In genomic region chr19:42290523-42291436, GRCh38 we compare ENCODE assay signal across 8 cellular contexts. TPM values are rescaled to one million over a fixed set of nuclear protein-coding genes. Genes with fewer than 3 reads are reported as not detected.
DNase-seq lines count a peak whose midpoint lies in the region; ATAC-seq, FAIRE-seq and TF ChIP-seq lines count a peak whose summit lies in the region.

No MANE protein-coding gene starts in this region.

- TF ChIP-seq CTCF in A673 (conservative IDR thresholded peaks at IDR 0.05; ENCODE audit: low read depth, low read length) = peak; percentile 48
- TF ChIP-seq CTCF in GM13977 (IDR thresholded peaks at IDR 0.05; ENCODE audit: extremely low read depth, insufficient read depth, missing control alignments) = peak; percentile 44
- TF ChIP-seq CTCF in WI38 (IDR thresholded peaks at IDR 0.05; ENCODE audit: low read depth, low read length) = peak; percentile 48
- peak; percentile 68 for TF ChIP-seq CTCF in retinal pigment epithelial cell (conservative IDR thresholded peaks at IDR 0.05; ENCODE audit: low read depth, low read length)
- TF ChIP-seq CTCF in thyroid gland (IDR thresholded peaks at IDR 0.05) = peak in 1 of 6 experiments; percentile 18

- H3K4me1 ChIP-seq in A673 (ENCODE audit: insufficient read depth, low read length, poor library complexity, severe bottlenecking) (peaks cover 7% of the 10 kb centered on the region), thyroid gland (peaks cover 12 to 13% of the 10 kb centered on the region in 2 donors)

- in situ Hi-C loops in GM13977 (cut with MboI; ENCODE audit: low pct_unique_long_range_greater_than_20kb, low sequenced_read_pairs, unreplicated experiment) = loop anchor here (25.0 kb wide), 1 partner anchor 178 kb away; no protein-coding TSS in a partner anchor

- 86 to 91% methylated on average over 18 to 21 of the region's 31 CpGs for WGBS in thyroid gland, 2 donors

- FAIRE-seq in GM19239 (lab: Jason Lieb, UNC) = no peak

- H3K27me3 ChIP-seq in A673 (replicated peaks; ENCODE audit: insufficient read depth, low read depth, low read length, poor library complexity) (no peaks in the 10 kb centered on the region), thyroid gland (no peaks in the 10 kb centered on the region)

- H3K9me3 ChIP-seq in A673 (ENCODE audit: low read depth, low read length, poor library complexity, severe bottlenecking) = no peaks in the 10 kb centered on the region
- no peaks in the 10 kb centered on the region for H3K9me3 ChIP-seq in thyroid gland

- POLR2A ChIA-PET in A673 (lab: Charles Lee; ENCODE audit: low non-redundant PET) = no interaction called here

- CTCF ChIA-PET in A673 (lab: Charles Lee) = no interaction called here

- H3K27ac ChIP-seq in A673 (ENCODE audit: low read depth, low read length, poor library complexity, severe bottlenecking) (no peak overlapping the region), thyroid gland (no peak overlapping the region)

- TF ChIP-seq POLR2A in thyroid gland (IDR thresholded peaks at IDR 0.05) = no peak

- intact Hi-C loops in A673 (cut with micrococcal nuclease; ENCODE audit: unreplicated experiment) (no loop called here), thyroid gland (cut with DNase I) (loop anchor here (5.0 kb wide), 1 partner anchor 158 kb away; the partner anchor contains the start of gene POU2F2)

- BruUV-seq in A673 (replicated peaks; lab: Mats Ljungman, UMichigan) = no TSS peak

- H3K4me3 ChIP-seq in A673 (ENCODE audit: low read depth, low read length, poor library complexity, severe bottlenecking) = no peak overlapping the region
- no peak overlapping the region for H3K4me3 ChIP-seq in WI38 (ENCODE audit: low read depth, low read length)
- H3K4me3 ChIP-seq in retinal pigment epithelial cell (ENCODE audit: low read length) = no peak overlapping the region
- no peak overlapping the region for H3K4me3 ChIP-seq in thyroid gland (replicated peaks in 1 of 3)

- no peak for ATAC-seq in GM21515 (IDR thresholded peaks at IDR 0.05; ENCODE audit: unreplicated experiment)

- H3K36me3 ChIP-seq in A673 (ENCODE audit: insufficient read depth, low read length, poor library complexity, severe bottlenecking) (peaks cover 91% of the 10 kb centered on the region), thyroid gland (peaks cover 65 to 69% of the 10 kb centered on the region in 2 donors)

- DNase-seq in A673 (ENCODE audit: low spot score) (peak; percentile 54), GM13977 (ENCODE audit: low spot score) (no peak), retinal pigment epithelial cell (ENCODE audit: low read depth) (no peak), GM19239 (ENCODE audit: insufficient read length, low spot score) (no peak), thyroid gland (no peak)
- peak; percentile 64 for DNase-seq in effector CD8-positive, alpha-beta T cell (lab: John Stamatoyannopoulos, UW)

RNA-seq across cellular contexts. Expression of gene PRR19, which starts 11.2 kb away (rescaled TPM):
- 2.5 and 3.6 TPM in 2 replicates for total RNA-seq in A673 (2021)
- under 1 TPM in 2 of 4 donors, not detected in 2; 0.27 to 0.45 TPM for total RNA-seq in thyroid gland

RNA-seq across cellular contexts. Expression of gene PAFAH1B3, which starts 11.6 kb away (rescaled TPM):
- 151 and 166 TPM in 2 replicates for total RNA-seq in A673 (2021)
- 10 to 100 TPM in 3 of 4 donors, 1 to 10 TPM in 1; 6.0 to 23.7 (median 19.1) TPM for total RNA-seq in thyroid gland

RNA-seq across cellular contexts. Expression of gene CIC, which starts 21.7 kb away (rescaled TPM):
- 75.8 and 80.3 TPM in 2 replicates for total RNA-seq in A673 (2021)
- 10 to 100 TPM; 50.6 to 98.3 (median 56.9) TPM for total RNA-seq in thyroid gland

RNA-seq across cellular contexts. Expression of gene TMEM145, which starts 22.3 kb away (rescaled TPM):
- total RNA-seq in A673 (2021) (4.9 and 5.7 TPM in 2 replicates), thyroid gland (1 to 10 TPM in 1 of 4 donors, not detected in 3; 2.8 TPM)

RNA-seq across cellular contexts. Expression of gene MEGF8, which starts 34.7 kb away (rescaled TPM):
- total RNA-seq in A673 (2021) = 28.5 and 33.6 TPM in 2 replicates
- 100 to 1,000 TPM in 1 of 4 donors, 10 to 100 TPM in 3; 12.5 to 150 (median 35.7) TPM for total RNA-seq in thyroid gland

Comparison
In these comparisons a context has a peak if more than half of its experiments do, and no peak if none do; other contexts are left out.
1. DNase-seq: peak in A673 (single experiment) and effector CD8-positive, alpha-beta T cell (single experiment); none in GM13977 (single experiment), retinal pigment epithelial cell (single experiment), GM19239 (single experiment) and thyroid gland (0 of 2).